Comparison of ENCODE assay signal across 31 cellular contexts in genomic region chr15:35013370-35013769, GRCh38. TPM values are rescaled to one million over a fixed set of nuclear protein-coding genes. Genes with fewer than 3 reads are reported as not detected.
DNase-seq lines count a peak whose midpoint lies in the region; ATAC-seq, FAIRE-seq and TF ChIP-seq lines count a peak whose summit lies in the region.
"Had no signal": no experiment of that assay in that cellular context is flagged by ENCODE, and none has a peak within 500 bp of the region (broad histone marks: within the 10 kb centered on the region; RNA-seq: fewer than 3 reads in every experiment).

No MANE protein-coding gene starts in this region.

- TF ChIP-seq EP300 in A549 (IDR thresholded peaks at IDR 0.05): no peak

- peaks cover 0 to 1% (median 0%) of the 10 kb centered on the region in 6 donors for H3K9me3 Mint-ChIP-seq in immature natural killer cell
- H3K9me3 Mint-ChIP-seq: activated naive CD8-positive, alpha-beta T cell treated with anti-CD3 and anti-CD28 coated beads, Interleukin-2, amount 50 U/mL, for 24 hours; activated T-cell treated with anti-CD3 and anti-CD28 coated beads, Interleukin-2, amount 50 U/mL, for 24 hours; CD8-positive, alpha-beta memory T cell; effector memory CD8-positive, alpha-beta T cell; natural killer cell treated with Interleukin-12 subunit alpha and Interleukin-12 subunit beta and Interleukin-15 and Interleukin-18, amount 100 ng/mL, for 72 hours; T-helper 2 cell treated with Interferon-gamma antibody and Interleukin-4, amounts not matched to agents 5 μg/mL and 100 μg/mL, for 36 hours had no signal

- H3K9me3 ChIP-seq in A549: no peaks in the 10 kb centered on the region
- H3K9me3 ChIP-seq: body of pancreas, gastrocnemius medialis, HAP-1, lower lobe of right lung, transverse colon had no signal

- H3K79me2 ChIP-seq in KMS-11 (ENCODE audit: insufficient read depth, low read depth): no peaks in the 10 kb centered on the region

- no peak for ATAC-seq in A549
- no peak for ATAC-seq in HG02970 (IDR thresholded peaks at IDR 0.05; ENCODE audit: low FRiP score, unreplicated experiment)
- no peak for ATAC-seq in GM19463 (IDR thresholded peaks at IDR 0.05; ENCODE audit: unreplicated experiment)
- ATAC-seq: activated naive CD8-positive, alpha-beta T cell treated with anti-CD3 and anti-CD28 coated beads, Interleukin-2, amount 50 U/mL, for 24 hours; body of pancreas; effector memory CD8-positive, alpha-beta T cell; esophagus mucosa; gastrocnemius medialis; lower lobe of right lung; natural killer cell treated with Interleukin-12 subunit alpha and Interleukin-12 subunit beta and Interleukin-15 and Interleukin-18, amount 100 ng/mL, for 72 hours; PC-3 had no signal

- H3K4me3 ChIP-seq in A549: no peak overlapping the region
- no peak overlapping the region for H3K4me3 ChIP-seq in KMS-11 (IDR thresholded peaks at IDR 0.05; ENCODE audit: insufficient read depth, low read depth, low read length)
- no peak overlapping the region for H3K4me3 ChIP-seq in brain microvascular endothelial cell (ENCODE audit: low read depth, low read length)
- H3K4me3 ChIP-seq: body of pancreas, gastrocnemius medialis, HAP-1, lower lobe of right lung, transverse colon had no signal

- TF ChIP-seq CTCF in A549 (IDR thresholded peaks at IDR 0.05) (no peak), KMS-11 (conservative IDR thresholded peaks at IDR 0.05; ENCODE audit: low read depth, low read length) (no peak), brain microvascular endothelial cell (IDR thresholded peaks at IDR 0.05; ENCODE audit: low read depth, low read length, missing control alignments) (no peak)

- H3K4me3 Mint-ChIP-seq in immature natural killer cell: no peak overlapping the region
- H3K4me3 Mint-ChIP-seq: activated naive CD8-positive, alpha-beta T cell treated with anti-CD3 and anti-CD28 coated beads, Interleukin-2, amount 50 U/mL, for 24 hours; activated T-cell treated with anti-CD3 and anti-CD28 coated beads, Interleukin-2, amount 50 U/mL, for 24 hours; B cell; CD8-positive, alpha-beta memory T cell; effector memory CD8-positive, alpha-beta T cell; natural killer cell treated with Interleukin-12 subunit alpha and Interleukin-12 subunit beta and Interleukin-15 and Interleukin-18, amount 100 ng/mL, for 72 hours; T-helper 2 cell treated with Interferon-gamma antibody and Interleukin-4, amounts not matched to agents 5 μg/mL and 100 μg/mL, for 36 hours had no signal

- no peaks in the 10 kb centered on the region for H4K20me1 ChIP-seq in KMS-11 (ENCODE audit: insufficient read depth)

- H3K4me2 ChIP-seq in A549 (no peak overlapping the region), KMS-11 (no peak overlapping the region; the same call in 1 of the 2 replicates)

- no peak overlapping the region for H3K9ac ChIP-seq in KMS-11

- TF ChIP-seq RAD21 in A549 (conservative IDR thresholded peaks at IDR 0.05 in 1 of 2, IDR thresholded peaks at IDR 0.05 in 1 of 2): no peak

- no peaks in the 10 kb centered on the region for H3K36me3 ChIP-seq in KMS-11 (ENCODE audit: insufficient read depth)
- no peaks in the 10 kb centered on the region for H3K36me3 ChIP-seq in brain microvascular endothelial cell (replicated peaks)
- H3K36me3 ChIP-seq: gastrocnemius medialis, HAP-1, lower lobe of right lung, transverse colon had no signal

- no peaks in the 10 kb centered on the region for H3K36me3 Mint-ChIP-seq in immature natural killer cell
- H3K36me3 Mint-ChIP-seq: CD8-positive, alpha-beta memory T cell; natural killer cell treated with Interleukin-12 subunit alpha and Interleukin-12 subunit beta and Interleukin-15 and Interleukin-18, amount 100 ng/mL, for 72 hours had no signal

- POLR2A ChIA-PET in A549 (lab: Yijun Ruan, JAX): interaction anchor here (2.6 kb wide), 1 partner anchor 25 kb away, joined by 10 read pairs; the partner anchor contains the start of gene ZNF770

- WGBS in A549 (ENCODE audit: missing lambda C conversion rate): 46% methylated on average over 4 of the region's 4 CpGs

- H3K27ac ChIP-seq in A549 (no peak overlapping the region), KMS-11 (peak overlapping the region; percentile 1; the same call in 1 of the 2 replicates), brain microvascular endothelial cell (no peak overlapping the region)
- H3K27ac ChIP-seq: body of pancreas, gastrocnemius medialis, lower lobe of right lung, transverse colon, VCaP had no signal

- in situ Hi-C loops in brain microvascular endothelial cell (cut with HindIII; ENCODE audit: low pct_ligation_motif_present, low sequenced_read_pairs): no loop called here

- no peak overlapping the region for H3K27ac Mint-ChIP-seq in immature natural killer cell
- H3K27ac Mint-ChIP-seq: activated naive CD8-positive, alpha-beta T cell treated with anti-CD3 and anti-CD28 coated beads, Interleukin-2, amount 50 U/mL, for 24 hours; activated T-cell treated with anti-CD3 and anti-CD28 coated beads, Interleukin-2, amount 50 U/mL, for 24 hours; B cell; CD8-positive, alpha-beta memory T cell; effector memory CD8-positive, alpha-beta T cell; natural killer cell treated with Interleukin-12 subunit alpha and Interleukin-12 subunit beta and Interleukin-15 and Interleukin-18, amount 100 ng/mL, for 72 hours; T-helper 2 cell treated with Interferon-gamma antibody and Interleukin-4, amounts not matched to agents 5 μg/mL and 100 μg/mL, for 36 hours had no signal

- no peaks in the 10 kb centered on the region for H3K27me3 ChIP-seq in KMS-11 (ENCODE audit: insufficient read depth, low read depth)
- no peaks in the 10 kb centered on the region for H3K27me3 ChIP-seq in brain microvascular endothelial cell (replicated peaks)
- H3K27me3 ChIP-seq: body of pancreas, gastrocnemius medialis, transverse colon had no signal

- FAIRE-seq in A549 (lab: Jason Lieb, UNC): peak; percentile 46
- FAIRE-seq: A204.1, colon, GM19239, kidney, small intestine had no signal

- CTCF ChIA-PET in A549 (lab: Yijun Ruan, JAX): interaction anchor here (0.7 kb wide), 1 partner anchor 8 kb away, joined by 3 read pairs; no protein-coding TSS in a partner anchor

- H3K4me1 Mint-ChIP-seq in immature natural killer cell: no peaks in the 10 kb centered on the region
- H3K4me1 Mint-ChIP-seq: activated naive CD8-positive, alpha-beta T cell treated with anti-CD3 and anti-CD28 coated beads, Interleukin-2, amount 50 U/mL, for 24 hours; B cell; CD8-positive, alpha-beta memory T cell had no signal

- no peak for DNase-seq in A549 (ENCODE audit: low read depth in 1 of 2, low spot score in 1 of 2)
- DNase-seq in brain microvascular endothelial cell: peak; percentile 6
- DNase-seq in glomerular visceral epithelial cell (ENCODE audit: extremely low spot score): peak; percentile 8
- DNase-seq in immature natural killer cell: no peak
- no peak for DNase-seq in erythroblast (lab: John Stamatoyannopoulos, UW)
- DNase-seq: activated CD4-positive, alpha-beta T cell treated with anti-CD3 and anti-CD28 coated beads for 48 hours; activated naive CD8-positive, alpha-beta T cell treated with anti-CD3 and anti-CD28 coated beads, Interleukin-2, amount 50 U/mL, for 24 hours; activated T-cell treated with anti-CD3 and anti-CD28 coated beads, Interleukin-2, amount 50 U/mL, for 24 hours; body of pancreas; CD8-positive, alpha-beta memory T cell; effector memory CD8-positive, alpha-beta T cell; gastrocnemius medialis; KBM-7; kidney; lower lobe of right lung; PC-3; SHP77 treated with DMSO at 0.1 percent for 48 hours; small intestine; transverse colon had no signal

- H2AFZ ChIP-seq in KMS-11 (ENCODE audit: low read depth): no peak overlapping the region

- H3K4me1 ChIP-seq in A549: no peaks in the 10 kb centered on the region
- peaks cover 19% of the 10 kb centered on the region for H3K4me1 ChIP-seq in KMS-11 (ENCODE audit: low read depth, poor library complexity, severe bottlenecking)
- H3K4me1 ChIP-seq: body of pancreas, gastrocnemius medialis, HAP-1, lower lobe of right lung, transverse colon had no signal

- no peak for TF ChIP-seq POLR2A in A549 (IDR thresholded peaks at IDR 0.05; ENCODE audit: low read length)
- no peak for TF ChIP-seq POLR2A in erythroblast (IDR thresholded peaks at IDR 0.05; ENCODE audit: low read length)

- peaks cover 2 to 4% (median 2%) of the 10 kb centered on the region in 3 donors for H3K27me3 Mint-ChIP-seq in immature natural killer cell (ENCODE audit: low read depth in 3 of 3)

TF ChIP-seq in A549, 52 proteins besides CTCF, POLR2A, EP300 and RAD21:
- no peak for TF ChIP-seq MAX (IDR thresholded peaks at IDR 0.05)

RNA-seq across cellular contexts. Expression of gene ZNF770, which starts 25.3 kb away (rescaled TPM):
- polyA plus RNA-seq in A549 (2011; rRNA removed) (46.2 and 49.0 TPM in 2 replicates), A549 (2017; fragmentation: RNase III; extraction: RNeasy Plus Mini Kit Qiagen cat#74134 plus additional on column Dnase treatment) (23.8 to 25.1 TPM (median 24.9 TPM) in 3 replicates), immature natural killer cell (10 to 100 TPM; 38.8 to 59.7 (median 40.6) TPM)
- 4.2 and 5.0 TPM in 2 replicates for polyA plus RNA-seq in A549 (2012; cell fraction: cytosol; rRNA removed)
- polyA plus RNA-seq in A549 (2012; cell fraction: nucleus; rRNA removed): 2.0 and 3.3 TPM in 2 replicates
- polyA minus RNA-seq in A549 (2011; rRNA and poly(A)+ RNA removed): 21.1 and 33.6 TPM in 2 replicates

RNA-seq across cellular contexts. Expression of gene AQR, which starts 43.8 kb away (rescaled TPM):
- polyA plus RNA-seq in A549 (2011; rRNA removed) (51.6 and 58.5 TPM in 2 replicates), A549 (2017; fragmentation: RNase III; extraction: RNeasy Plus Mini Kit Qiagen cat#74134 plus additional on column Dnase treatment) (21.7 to 22.3 TPM (median 21.9 TPM) in 3 replicates), immature natural killer cell (10 to 100 TPM in 1 of 3 donors, 1 to 10 TPM in 2; 8.5 to 16.2 (median 9.9) TPM)
- polyA plus RNA-seq in A549 (2012; cell fraction: cytosol; rRNA removed): 10.3 and 10.7 TPM in 2 replicates
- polyA plus RNA-seq in A549 (2012; cell fraction: nucleus; rRNA removed): 15.7 and 19.0 TPM in 2 replicates
- polyA minus RNA-seq in A549 (2011; rRNA and poly(A)+ RNA removed): 45.5 and 51.3 TPM in 2 replicates

Comparison
In these comparisons a context has a peak if more than half of its experiments do, and no peak if none do; other contexts are left out.
1. DNase-seq: peak in brain microvascular endothelial cell (single experiment) and glomerular visceral epithelial cell (single experiment); none in A549 (0 of 2), immature natural killer cell (0 of 3) and erythroblast (0 of 2).